In the genomic region with DNA sequence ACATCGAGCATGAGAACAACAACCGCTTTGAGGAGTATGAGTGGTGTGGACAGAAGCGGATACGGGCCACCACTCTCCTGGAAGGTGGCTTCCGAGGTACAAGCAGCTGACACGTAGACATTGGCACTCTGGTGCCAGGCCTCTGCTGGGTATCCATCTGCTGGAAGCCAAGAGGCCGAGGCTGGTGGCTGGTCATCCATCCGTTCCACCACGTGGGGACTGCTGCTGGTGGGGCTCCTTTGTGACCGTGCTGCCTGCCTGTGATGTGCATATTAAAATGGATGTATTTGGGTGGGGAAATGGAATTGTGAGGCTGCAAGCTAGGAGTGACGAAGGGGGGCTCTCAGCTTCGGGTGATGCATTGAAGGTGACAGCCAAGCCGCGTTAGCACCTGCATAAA, we compare ENCODE assay signal across 12 cellular contexts. TPM values are rescaled to one million over a fixed set of nuclear protein-coding genes. Genes with fewer than 3 reads are reported as not detected.
"Had no signal": no experiment of that assay in that cellular context is flagged by ENCODE, and none has a peak within 500 bp of the region (broad histone marks: within the 10 kb centered on the region; RNA-seq: fewer than 3 reads in every experiment).

No MANE protein-coding gene starts in this region.

- ATAC-seq: gastroesophageal sphincter; left lobe of liver; natural killer cell treated with Interleukin-12 subunit alpha and Interleukin-12 subunit beta and Interleukin-15 and Interleukin-18, amount 100 ng/mL, for 72 hours; right lobe of liver had no signal

- H3K9me3 ChIP-seq: ascending aorta, gastroesophageal sphincter, prostate gland, right lobe of liver, spleen, tibial nerve had no signal

- H3K27me3 ChIP-seq: ascending aorta, gastroesophageal sphincter, right lobe of liver, spleen, tibial nerve had no signal

- H3K4me3 ChIP-seq: ascending aorta, gastroesophageal sphincter, prostate gland, right lobe of liver, spleen, tibial nerve had no signal

- H3K27ac ChIP-seq: ascending aorta, gastroesophageal sphincter, prostate gland, right lobe of liver, spleen, tibial nerve had no signal

- DNase-seq: activated naive CD4-positive, alpha-beta T cell treated with anti-CD3 and anti-CD28 coated beads, Interleukin-2, amount 10 ng/mL, durations not matched to agents 7 days and 5 days; right lobe of liver; spleen; T-helper 2 cell had no signal

RNA-seq across cellular contexts. Expression of a gene that starts 38.4 kb away (rescaled TPM):
- total RNA-seq: ascending aorta, bronchial epithelial cell, epithelial cell of proximal tubule had no signal
